ENCODE assay signal across 20 cellular contexts in the genomic region with DNA sequence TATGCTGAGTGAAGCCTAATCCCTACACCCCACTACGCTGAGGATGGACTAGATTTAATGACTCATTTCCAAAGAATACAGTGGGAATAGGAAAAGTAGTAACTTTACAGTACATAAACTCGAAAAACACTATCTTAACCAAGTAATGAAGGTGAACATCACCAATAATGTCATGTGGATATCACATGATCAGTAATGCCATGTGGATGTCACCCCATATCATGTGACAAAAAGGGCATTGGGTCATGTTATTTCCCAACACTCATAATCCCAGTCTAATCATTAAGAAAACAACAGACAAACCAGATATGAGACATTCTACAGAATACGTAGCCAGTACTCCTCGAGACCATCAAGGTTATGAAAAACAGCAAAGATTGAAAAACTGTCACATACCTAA.
DNase-seq lines count a peak whose midpoint lies in the region; ATAC-seq, FAIRE-seq and TF ChIP-seq lines count a peak whose summit lies in the region.
"Had no signal": no experiment of that assay in that cellular context is flagged by ENCODE, and none has a peak within 500 bp of the region (broad histone marks: within the 10 kb centered on the region; RNA-seq: fewer than 3 reads in every experiment).

No MANE protein-coding gene starts in this region.

- no peak for DNase-seq in A549 (ENCODE audit: low read depth in 1 of 2, low spot score in 1 of 2)
- DNase-seq in H54 (ENCODE audit: insufficient read length, low spot score): no peak
- peak; percentile 0 for DNase-seq in LHCN-M2 (ENCODE audit: low read depth)
- peak; percentile 19 for DNase-seq in brain microvascular endothelial cell
- DNase-seq in Caco-2: no peak
- DNase-seq in pancreas: no peak
- DNase-seq: 8988T; C1 segment of cervical spinal cord; CD4-positive, alpha-beta memory T cell; COR-L47; DMS 273 treated with DMSO at 0.1 percent for 48 hours; DMS79; EL; GDM1; GOT3; H7; HCEC 1CT had no signal

- no peaks in the 10 kb centered on the region for H3K9me3 Mint-ChIP-seq in Caco-2 (ENCODE audit: unreplicated experiment)
- H3K9me3 Mint-ChIP-seq: CD4-positive, alpha-beta memory T cell had no signal

- no peak overlapping the region for H3K27ac Mint-ChIP-seq in Caco-2 (ENCODE audit: unreplicated experiment)
- H3K27ac Mint-ChIP-seq: CD4-positive, alpha-beta memory T cell had no signal

- H3K36me3 ChIP-seq in brain microvascular endothelial cell (replicated peaks): no peaks in the 10 kb centered on the region
- no peaks in the 10 kb centered on the region for H3K36me3 ChIP-seq in Caco-2 (ENCODE audit: control insufficient read depth, insufficient read depth, low read length)
- no peaks in the 10 kb centered on the region for H3K36me3 ChIP-seq in pancreas

- TF ChIP-seq CTCF in A549 (IDR thresholded peaks at IDR 0.05) (no peak), brain microvascular endothelial cell (IDR thresholded peaks at IDR 0.05; ENCODE audit: low read depth, low read length, missing control alignments) (no peak), Caco-2 (IDR thresholded peaks at IDR 0.05; ENCODE audit: insufficient read depth in 1 of 2, low read depth in 1 of 2, low read length in 1 of 2, severe bottlenecking in 1 of 2, unreplicated experiment in 1 of 2) (no peak), pancreas (IDR thresholded peaks at IDR 0.05) (no peak)

- no peaks in the 10 kb centered on the region for H3K36me3 Mint-ChIP-seq in Caco-2 (ENCODE audit: insufficient read depth, unreplicated experiment)
- H3K36me3 Mint-ChIP-seq: CD4-positive, alpha-beta memory T cell had no signal

- ATAC-seq in A549: peak in 1 of 2 experiments; percentile 19; a peak in 1 of 6 replicates
- ATAC-seq in HG02588 (IDR thresholded peaks at IDR 0.05; ENCODE audit: unreplicated experiment): no peak
- ATAC-seq in pancreas: no peak

- H3K27me3 ChIP-seq in brain microvascular endothelial cell (replicated peaks): no peaks in the 10 kb centered on the region
- H3K27me3 ChIP-seq in Caco-2 (replicated peaks; ENCODE audit: control insufficient read depth, insufficient read depth, low read length): no peaks in the 10 kb centered on the region
- H3K27me3 ChIP-seq in pancreas: no peaks in the 10 kb centered on the region

- WGBS in A549 (ENCODE audit: missing lambda C conversion rate): 5% methylated on average over 4 of the region's 4 CpGs
- 45 to 58% methylated on average over 4 of the region's 4 CpGs for WGBS in pancreas, 2 donors

- no TSS peak for BruUV-seq in Caco-2 (replicated peaks; lab: Mats Ljungman, UMichigan)

- FAIRE-seq in A549 (lab: Jason Lieb, UNC) (no peak), H54 (lab: Jason Lieb, UNC) (peak; percentile 20), pancreas (lab: Jason Lieb, UNC) (no peak)
- FAIRE-seq: GM12891, GM18507 had no signal

- TF ChIP-seq RAD21 in A549 (conservative IDR thresholded peaks at IDR 0.05 in 1 of 2, IDR thresholded peaks at IDR 0.05 in 1 of 2): no peak

- no peaks in the 10 kb centered on the region for H3K27me3 Mint-ChIP-seq in Caco-2 (ENCODE audit: insufficient read depth, unreplicated experiment)
- H3K27me3 Mint-ChIP-seq: CD4-positive, alpha-beta memory T cell had no signal

- no peak overlapping the region for H3K4me3 Mint-ChIP-seq in Caco-2 (ENCODE audit: unreplicated experiment)
- H3K4me3 Mint-ChIP-seq: CD4-positive, alpha-beta memory T cell had no signal

- in situ Hi-C loops in brain microvascular endothelial cell (cut with HindIII; ENCODE audit: low pct_ligation_motif_present, low sequenced_read_pairs): no loop called here

- H3K9me3 ChIP-seq in A549 (no peaks in the 10 kb centered on the region), Caco-2 (no peaks in the 10 kb centered on the region), pancreas (no peaks in the 10 kb centered on the region)

- CTCF ChIA-PET in A549 (lab: Yijun Ruan, JAX): no interaction called here
- CTCF ChIA-PET in Caco-2 (lab: Charles Lee): no interaction called here

- no peaks in the 10 kb centered on the region for H3K4me1 Mint-ChIP-seq in Caco-2 (ENCODE audit: low read depth, unreplicated experiment)
- H3K4me1 Mint-ChIP-seq: CD4-positive, alpha-beta memory T cell had no signal

- TF ChIP-seq EP300 in A549 (IDR thresholded peaks at IDR 0.05): no peak

- H3K4me1 ChIP-seq in A549 (no peaks in the 10 kb centered on the region), Caco-2 (no peaks in the 10 kb centered on the region), pancreas (no peaks in the 10 kb centered on the region)

- H3K27ac ChIP-seq in A549 (no peak overlapping the region), brain microvascular endothelial cell (no peak overlapping the region), pancreas (no peak overlapping the region)

- no peak overlapping the region for H3K4me2 ChIP-seq in A549

- TF ChIP-seq POLR2A in A549 (IDR thresholded peaks at IDR 0.05; ENCODE audit: low read length): no peak
- TF ChIP-seq POLR2A in H54 (IDR thresholded peaks at IDR 0.05; ENCODE audit: low read depth, low read length): no peak

- intact Hi-C loops in Caco-2 (cut with micrococcal nuclease; ENCODE audit: unreplicated experiment): no loop called here
- intact Hi-C loops in pancreas (cut with DNase I): no loop called here

- POLR2A ChIA-PET in A549 (lab: Yijun Ruan, JAX): no interaction called here
- POLR2A ChIA-PET in Caco-2 (lab: Charles Lee): no interaction called here

- H3K4me3 ChIP-seq in A549 (no peak overlapping the region), brain microvascular endothelial cell (ENCODE audit: low read depth, low read length) (no peak overlapping the region), Caco-2 (ENCODE audit: low read depth, low read length) (no peak overlapping the region), pancreas (no peak overlapping the region)

TF ChIP-seq in A549, 52 proteins besides CTCF, POLR2A, EP300 and RAD21:
- no peak for TF ChIP-seq HOXA7 (CRISPR knock-in tag; IDR thresholded peaks at IDR 0.05)
- TF ChIP-seq, protein P1, sequence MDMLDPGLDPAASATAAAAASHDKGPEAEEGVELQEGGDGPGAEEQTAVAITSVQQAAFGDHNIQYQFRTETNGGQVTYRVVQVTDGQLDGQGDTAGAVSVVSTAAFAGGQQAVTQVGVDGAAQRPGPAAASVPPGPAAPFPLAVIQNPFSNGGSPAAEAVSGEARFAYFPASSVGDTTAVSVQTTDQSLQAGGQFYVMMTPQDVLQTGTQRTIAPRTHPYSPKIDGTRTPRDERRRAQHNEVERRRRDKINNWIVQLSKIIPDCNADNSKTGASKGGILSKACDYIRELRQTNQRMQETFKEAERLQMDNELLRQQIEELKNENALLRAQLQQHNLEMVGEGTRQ (IDR thresholded peaks at IDR 0.05): peak; percentile 53

Comparison
In these comparisons a context has a peak if more than half of its experiments do, and no peak if none do; other contexts are left out.
1. DNase-seq: peak in LHCN-M2 (single experiment) and brain microvascular endothelial cell (single experiment); none in A549 (0 of 2), H54 (single experiment), Caco-2 (0 of 2) and pancreas (0 of 6).